ENCODE assay signal across 1 cellular context in the genomic region with DNA sequence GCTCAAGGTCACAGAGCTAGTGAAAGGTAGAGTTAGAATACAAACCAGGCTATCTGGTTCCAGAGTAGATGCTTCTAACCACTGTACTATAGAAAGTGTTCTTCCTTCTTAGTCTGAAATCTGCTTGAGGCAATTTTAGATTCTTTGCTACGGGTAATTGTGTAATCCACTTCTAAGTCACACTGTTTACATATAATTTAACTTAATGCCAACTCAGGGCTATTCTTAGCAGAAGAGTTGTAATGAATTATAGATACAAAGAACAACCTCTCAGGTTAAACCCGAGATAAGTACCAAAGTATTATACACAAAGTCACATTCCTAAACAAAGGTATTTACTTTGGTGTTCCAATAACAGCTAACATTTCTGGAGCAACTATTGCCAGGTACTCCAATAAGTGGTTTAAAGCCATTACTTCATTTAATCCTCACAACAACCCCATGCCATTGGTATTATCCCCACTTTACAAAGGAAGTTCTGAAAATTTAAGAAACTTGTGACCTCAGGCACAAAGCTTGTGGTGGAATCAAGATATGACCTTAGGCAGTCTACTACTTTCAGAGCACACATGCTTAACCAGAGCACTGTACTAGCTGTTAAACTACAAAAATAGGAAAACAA.
TF ChIP-seq lines count a peak whose summit lies in the region.

No MANE protein-coding gene starts in this region.

TF ChIP-seq in IMR-90, 13 proteins besides CTCF, POLR2A, EP300 and RAD21 (continued from another document):
- TF ChIP-seq MAFK (IDR thresholded peaks at IDR 0.05; ENCODE audit: low read depth, low read length) = peak; percentile 78
- no peak for TF ChIP-seq MXI1 (IDR thresholded peaks at IDR 0.05; ENCODE audit: borderline replicate concordance, low read depth, low read length)
- no peak for TF ChIP-seq RCOR1 (IDR thresholded peaks at IDR 0.05; ENCODE audit: insufficient replicate concordance, low read length)
- TF ChIP-seq FOS (IDR thresholded peaks at IDR 0.05; ENCODE audit: low read depth, low read length) = no peak
- TF ChIP-seq CEBPB (IDR thresholded peaks at IDR 0.05; ENCODE audit: low read depth, low read length) = peak; percentile 91
- TF ChIP-seq RFX5 (IDR thresholded peaks at IDR 0.05; ENCODE audit: low read depth, low read length) = no peak
- TF ChIP-seq BHLHE40 (IDR thresholded peaks at IDR 0.05; ENCODE audit: low read depth, low read length) = no peak
